Comparison of ENCODE assay signal across 8 cellular contexts in the genomic region with DNA sequence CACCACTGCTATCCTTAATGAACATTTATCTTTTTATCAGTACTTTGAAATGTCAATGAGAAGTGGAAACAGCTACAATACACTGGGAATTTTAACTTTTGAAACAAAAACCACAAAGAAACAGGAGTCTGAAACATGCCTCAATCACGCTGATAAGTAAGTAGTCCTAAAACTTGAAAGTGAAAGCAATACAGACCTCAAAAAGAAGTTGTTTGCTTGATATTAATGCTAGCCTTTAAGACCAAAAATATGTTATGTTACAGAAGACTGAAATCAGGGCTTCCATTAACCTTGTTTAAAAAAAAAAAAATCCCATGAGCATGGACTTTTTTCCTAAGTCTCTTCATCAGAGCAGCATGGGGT. TPM values are rescaled to one million over a fixed set of nuclear protein-coding genes. Genes with fewer than 3 reads are reported as not detected.
A peak's percentile ranks its signal among the peaks of the same experiment; 100 is the strongest.
DNase-seq lines count a peak whose midpoint lies in the region; ATAC-seq and FAIRE-seq lines count a peak whose summit lies in the region.

No MANE protein-coding gene starts in this region.

- H4K12ac ChIP-seq in trophoblast cell (ENCODE audit: low read depth, low read length), result no peak overlapping the region

- H3K4me1 ChIP-seq in trophoblast cell (ENCODE audit: control insufficient read depth in 1 of 2, insufficient read depth in 2 of 2, low read length in 2 of 2), result no peaks in the 10 kb centered on the region

- H2BK12ac ChIP-seq in trophoblast cell (ENCODE audit: low read length), result no peak overlapping the region

- H3K14ac ChIP-seq in trophoblast cell (ENCODE audit: low read length), result no peak overlapping the region

- H3K18ac ChIP-seq in trophoblast cell (ENCODE audit: low read length), result no peak overlapping the region

- no peak overlapping the region for H2AK5ac ChIP-seq in trophoblast cell (ENCODE audit: low read length)

- no peak overlapping the region for H4K8ac ChIP-seq in trophoblast cell (ENCODE audit: low read depth, low read length)

- POLR2A ChIA-PET in activated CD4-positive, alpha-beta T cell treated with anti-CD3 and anti-CD28 coated beads, Interleukin-2, amount 10 ng/mL, durations not matched to agents 7 days and 5 days (lab: Charles Lee), result no interaction called here

- CTCF ChIA-PET in activated CD4-positive, alpha-beta T cell treated with anti-CD3 and anti-CD28 coated beads, Interleukin-2, amount 10 ng/mL, durations not matched to agents 7 days and 5 days (lab: Charles Lee), result no interaction called here

- H3K4ac ChIP-seq in trophoblast cell (ENCODE audit: low read depth, low read length), result no peak overlapping the region

- H3K79me2 ChIP-seq in trophoblast cell (ENCODE audit: control insufficient read depth, insufficient read depth, low read length, poor library complexity), result no peaks in the 10 kb centered on the region

- H3K27me3 ChIP-seq in trophoblast cell (ENCODE audit: insufficient read depth, low read length), result no peaks in the 10 kb centered on the region

- WGBS in trophoblast cell (ENCODE audit: extremely low coverage, insufficient coverage, insufficient read length), result no CpG with 5 or more reads among the region's 1 CpG

- H2BK120ac ChIP-seq in trophoblast cell (ENCODE audit: insufficient read depth, low read length, poor library complexity), result no peak overlapping the region

- H3K36me3 Mint-ChIP-seq in activated CD4-positive, alpha-beta T cell treated with anti-CD3 and anti-CD28 coated beads, Interleukin-2, amount 10 ng/mL, durations not matched to agents 7 days and 5 days (ENCODE audit: low read depth), result peaks cover 7% of the 10 kb centered on the region

- ATAC-seq in stimulated activated naive CD8-positive, alpha-beta T cell treated with anti-CD3 and anti-CD28 coated beads, Interleukin-15, amount 100 ng/mL, for 72 hours, result peak; percentile 53

- H3K23ac ChIP-seq in trophoblast cell (ENCODE audit: low read length), result no peak overlapping the region

- peak overlapping the region; percentile 65 for H3K4me3 Mint-ChIP-seq in activated CD4-positive, alpha-beta T cell treated with anti-CD3 and anti-CD28 coated beads, Interleukin-2, amount 10 ng/mL, durations not matched to agents 7 days and 5 days
- peak overlapping the region; percentile 40 to 69 for H3K4me3 Mint-ChIP-seq in stimulated activated naive CD8-positive, alpha-beta T cell treated with anti-CD3 and anti-CD28 coated beads, Interleukin-15, amount 100 ng/mL, for 72 hours

- H3K27ac ChIP-seq in trophoblast cell (ENCODE audit: low read depth, low read length), result no peak overlapping the region

- no peaks in the 10 kb centered on the region for H3K36me3 ChIP-seq in trophoblast cell (ENCODE audit: control insufficient read depth in 1 of 2, insufficient read depth in 2 of 2, low read length in 2 of 2)

- no peak overlapping the region for H3K4me3 ChIP-seq in trophoblast cell (ENCODE audit: low read depth, low read length)

- no peak for DNase-seq in activated CD4-positive, alpha-beta T cell treated with anti-CD3 and anti-CD28 coated beads, Interleukin-2, amount 10 ng/mL, durations not matched to agents 7 days and 5 days
- DNase-seq in activated CD4-positive, alpha-beta T cell treated with anti-CD3 and anti-CD28 coated beads for 4 hours, result no peak
- DNase-seq in RCC 7860 (ENCODE audit: low spot score) (no peak), fibroblast of peridontal ligament (ENCODE audit: extremely low read depth) (peak; percentile 69), NCI-H2227 (lab: John Stamatoyannopoulos, UW; ENCODE audit: unreplicated experiment) (no peak), trophoblast cell (no peak), NCI-H510A (lab: John Stamatoyannopoulos, UW) (no peak)
- no peak for DNase-seq in stimulated activated naive CD8-positive, alpha-beta T cell treated with anti-CD3 and anti-CD28 coated beads, Interleukin-15, amount 100 ng/mL, for 72 hours

- H3K9me3 ChIP-seq in trophoblast cell (ENCODE audit: insufficient read depth, low read depth, low read length), result no peaks in the 10 kb centered on the region

- no peak overlapping the region for H3K9ac ChIP-seq in trophoblast cell (ENCODE audit: low read length)

- H3K4me2 ChIP-seq in trophoblast cell (ENCODE audit: low read length), result no peak overlapping the region

- peaks cover 27% of the 10 kb centered on the region for H3K4me1 Mint-ChIP-seq in activated CD4-positive, alpha-beta T cell treated with anti-CD3 and anti-CD28 coated beads, Interleukin-2, amount 10 ng/mL, durations not matched to agents 7 days and 5 days
- peaks cover 58% of the 10 kb centered on the region for H3K4me1 Mint-ChIP-seq in stimulated activated naive CD8-positive, alpha-beta T cell treated with anti-CD3 and anti-CD28 coated beads, Interleukin-15, amount 100 ng/mL, for 72 hours

- peak; percentile 11 for FAIRE-seq in RCC 7860 (lab: Jason Lieb, UNC)

- H3K27ac Mint-ChIP-seq in activated CD4-positive, alpha-beta T cell treated with anti-CD3 and anti-CD28 coated beads, Interleukin-2, amount 10 ng/mL, durations not matched to agents 7 days and 5 days, result peak overlapping the region; percentile 88
- H3K27ac Mint-ChIP-seq in stimulated activated naive CD8-positive, alpha-beta T cell treated with anti-CD3 and anti-CD28 coated beads, Interleukin-15, amount 100 ng/mL, for 72 hours, result peak overlapping the region; percentile 27 to 68

- H4K91ac ChIP-seq in trophoblast cell (ENCODE audit: low read depth, low read length), result no peak overlapping the region

- H2BK5ac ChIP-seq in trophoblast cell (ENCODE audit: low read depth, low read length, poor library complexity), result no peak overlapping the region

- no peak overlapping the region for H2AFZ ChIP-seq in trophoblast cell (ENCODE audit: insufficient read depth, low read length, poor library complexity)

- no peaks in the 10 kb centered on the region for H3K9me3 Mint-ChIP-seq in activated CD4-positive, alpha-beta T cell treated with anti-CD3 and anti-CD28 coated beads, Interleukin-2, amount 10 ng/mL, durations not matched to agents 7 days and 5 days
- no peaks in the 10 kb centered on the region for H3K9me3 Mint-ChIP-seq in stimulated activated naive CD8-positive, alpha-beta T cell treated with anti-CD3 and anti-CD28 coated beads, Interleukin-15, amount 100 ng/mL, for 72 hours

- no peaks in the 10 kb centered on the region for H3K27me3 Mint-ChIP-seq in activated CD4-positive, alpha-beta T cell treated with anti-CD3 and anti-CD28 coated beads, Interleukin-2, amount 10 ng/mL, durations not matched to agents 7 days and 5 days
- H3K27me3 Mint-ChIP-seq in stimulated activated naive CD8-positive, alpha-beta T cell treated with anti-CD3 and anti-CD28 coated beads, Interleukin-15, amount 100 ng/mL, for 72 hours, result no peaks in the 10 kb centered on the region

- no peaks in the 10 kb centered on the region for H3K79me1 ChIP-seq in trophoblast cell (ENCODE audit: low read length)

RNA-seq across cellular contexts. Expression of gene PHF21A, which starts 21.3 kb away (rescaled TPM):
- total RNA-seq in activated CD4-positive, alpha-beta T cell treated with anti-CD3 and anti-CD28 coated beads, Interleukin-2, amount 10 ng/mL, durations not matched to agents 7 days and 5 days, result 10 to 100 TPM; 37.8 to 38.4 TPM
- polyA plus RNA-seq in trophoblast cell (2013), result 29.5 and 31.4 TPM in 2 replicates
